ENCODE assay signal across 9 cellular contexts in the genomic region with DNA sequence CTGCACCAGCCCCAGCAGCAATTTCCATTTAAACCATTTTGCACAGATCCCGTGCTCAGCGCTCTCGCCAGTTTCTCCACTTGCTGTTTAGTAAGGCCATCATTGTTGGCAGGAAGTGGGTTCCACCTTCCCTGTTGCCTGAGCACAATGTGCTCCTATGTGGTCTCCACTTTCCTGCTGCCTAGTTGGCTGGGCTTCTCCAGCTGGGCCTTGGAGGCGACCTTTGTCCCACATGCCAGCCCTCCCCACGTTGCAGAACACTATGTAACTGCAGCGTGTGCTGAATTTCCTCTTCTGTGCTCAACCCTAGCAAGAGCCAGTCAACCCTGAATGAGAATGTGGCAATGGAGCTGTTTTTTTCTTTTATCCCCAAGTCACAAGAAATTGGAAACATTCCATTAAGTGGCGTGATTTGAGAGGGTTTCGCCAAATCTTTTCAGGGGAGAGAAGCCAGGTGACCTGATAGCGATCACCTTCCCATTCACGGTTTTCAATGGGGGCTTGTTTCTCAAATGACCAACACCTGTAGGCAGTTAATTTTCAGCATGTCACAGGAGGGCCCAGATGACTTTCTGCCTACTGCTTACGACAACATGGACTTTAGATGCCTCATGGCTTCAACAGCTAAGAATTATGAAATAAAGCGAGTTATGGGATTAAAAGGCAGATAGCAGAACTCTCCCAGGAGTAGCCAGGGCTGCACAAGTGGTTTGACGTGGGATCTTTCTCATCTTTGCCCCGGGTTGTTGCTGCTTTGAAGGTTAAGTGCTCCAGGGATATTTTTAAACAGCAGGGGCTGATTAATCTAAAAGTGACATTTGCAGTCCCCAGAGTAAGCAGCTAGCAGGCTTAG. TPM values are rescaled to one million over a fixed set of nuclear protein-coding genes. Genes with fewer than 3 reads are reported as not detected.
DNase-seq lines count a peak whose midpoint lies in the region; ATAC-seq and TF ChIP-seq lines count a peak whose summit lies in the region.
"Had no signal": no experiment of that assay in that cellular context is flagged by ENCODE, and none has a peak within 500 bp of the region (broad histone marks: within the 10 kb centered on the region; RNA-seq: fewer than 3 reads in every experiment).

TSS of gene ACACB (plus strand) at position 830 of the 853 bp plus-strand sequence. CDS start 22,819 bp downstream, outside the sequence.

- H3K36me3 ChIP-seq in breast epithelium: no peaks in the 10 kb centered on the region

- POLR2A ChIA-PET in MCF 10A (lab: Yijun Ruan, JAX): no interaction called here

- H3K27ac Mint-ChIP-seq in MCF 10A (ENCODE audit: low read depth, unreplicated experiment): no peak within 1 kb of the TSS
- H3K27ac Mint-ChIP-seq in nephron progenitor cell: peak within 1 kb of the TSS; percentile 64

- CTCF ChIA-PET in MCF 10A (lab: Yijun Ruan, JAX): interaction anchor here (0.6 to 1.9 kb wide), 5 partner anchors 120 to 291 kb away, joined by 3 to 7 read pairs (median 3); no protein-coding TSS in a partner anchor

- BruUV-seq in MCF 10A (replicated peaks; lab: Mats Ljungman, UMichigan): no TSS peak

- intact Hi-C loops in breast epithelium (cut with DNase I; ENCODE audit: low total_unique reads) (no loop called here), MCF 10A (cut with micrococcal nuclease) (no loop called here)

- no peak for ATAC-seq in HG02852 (IDR thresholded peaks at IDR 0.05; ENCODE audit: unreplicated experiment)
- ATAC-seq in HG03196 (IDR thresholded peaks at IDR 0.05; ENCODE audit: unreplicated experiment): no peak
- no peak for ATAC-seq in HG02571 (IDR thresholded peaks at IDR 0.05; ENCODE audit: unreplicated experiment)
- ATAC-seq in HG03025 (IDR thresholded peaks at IDR 0.05; ENCODE audit: low FRiP score, unreplicated experiment): no peak

- H3K4me1 Mint-ChIP-seq in MCF 10A (ENCODE audit: insufficient read depth, unreplicated experiment) (no peaks in the 10 kb centered on the region), nephron progenitor cell (peaks cover 56% of the 10 kb centered on the region)

- no peak for TF ChIP-seq POLR2A in breast epithelium (IDR thresholded peaks at IDR 0.05)

- H3K27me3 Mint-ChIP-seq in MCF 10A (ENCODE audit: insufficient read depth, unreplicated experiment) (no peaks in the 10 kb centered on the region), nephron progenitor cell (ENCODE audit: low read depth, poor library complexity) (peaks cover 3% of the 10 kb centered on the region)

- H3K9me3 ChIP-seq in breast epithelium: no peaks in the 10 kb centered on the region

- H3K36me3 Mint-ChIP-seq in MCF 10A (ENCODE audit: insufficient read depth, unreplicated experiment) (peaks cover under 1% of the 10 kb centered on the region), nephron progenitor cell (ENCODE audit: low read depth) (no peaks in the 10 kb centered on the region)

- H3K9me3 Mint-ChIP-seq in MCF 10A (ENCODE audit: unreplicated experiment) (no peaks in the 10 kb centered on the region), nephron progenitor cell (no peaks in the 10 kb centered on the region)

- peaks cover 0 to 11% of the 10 kb centered on the region in 2 donors for H3K4me1 ChIP-seq in breast epithelium

- DNase-seq in breast epithelium (ENCODE audit: low spot score in 2 of 2) (peak in 1 of 2 donors; percentile 65), MCF 10A (ENCODE audit: unreplicated experiment) (no peak), fibroblast of gingiva (ENCODE audit: low read depth) (peak; percentile 73), nephron progenitor cell (no peak)
- DNase-seq: OCI-M1 had no signal

- no peaks in the 10 kb centered on the region for H3K27me3 ChIP-seq in breast epithelium

- peak within 1 kb of the TSS in 1 of 3 donors; percentile 26 for H3K4me3 ChIP-seq in breast epithelium

- no peak within 1 kb of the TSS for H3K4me3 Mint-ChIP-seq in MCF 10A (ENCODE audit: unreplicated experiment)
- peak within 1 kb of the TSS; percentile 34 for H3K4me3 Mint-ChIP-seq in nephron progenitor cell

- TF ChIP-seq CTCF in breast epithelium (IDR thresholded peaks at IDR 0.05) (no peak), MCF 10A (IDR thresholded peaks at IDR 0.05; ENCODE audit: unreplicated experiment) (no peak), nephron progenitor cell (IDR thresholded peaks at IDR 0.05) (no peak)

- H3K27ac ChIP-seq in breast epithelium: peak within 1 kb of the TSS; percentile 73 to 77

RNA-seq across cellular contexts. Expression of gene ACACB, which starts in this region (rescaled TPM):
- total RNA-seq in breast epithelium (100 to 1,000 TPM; 223 to 957 (median 301) TPM), MCF 10A (2022) (1.0 and 1.3 TPM in 2 replicates)

Comparison
In these comparisons a context has a peak if more than half of its experiments do, and no peak if none do; other contexts are left out.
1. RNA of gene ACACB (total RNA-seq): 223 to 957 TPM in breast epithelium; 1.0 to 1.3 TPM in MCF 10A; every median in the first group is over 10 times any median in the second.